Comparison of ENCODE assay signal across 16 cellular contexts in genomic region chr11:131724436-131724995, GRCh38.
DNase-seq lines count a peak whose midpoint lies in the region; TF ChIP-seq lines count a peak whose summit lies in the region.
"Had no signal": no experiment of that assay in that cellular context is flagged by ENCODE, and none has a peak within 500 bp of the region (broad histone marks: within the 10 kb centered on the region; RNA-seq: fewer than 3 reads in every experiment).

No MANE protein-coding gene starts in this region.

- H3K36me3 Mint-ChIP-seq in neural crest cell (ENCODE audit: low read depth), result no peaks in the 10 kb centered on the region
- H3K36me3 Mint-ChIP-seq in endothelial cell (ENCODE audit: low read depth, unreplicated experiment), result no peaks in the 10 kb centered on the region
- H3K36me3 Mint-ChIP-seq: CD4-positive, CD25-positive, alpha-beta regulatory T cell had no signal

- DNase-seq in NCI-H1417 (lab: John Stamatoyannopoulos, UW) (peak in 2 of 3 experiments; percentile 89 to 95), NCI-H2227 (lab: John Stamatoyannopoulos, UW; ENCODE audit: unreplicated experiment) (peak; percentile 42), cerebellum (ENCODE audit: low spot score) (peak; percentile 81), neural crest cell (ENCODE audit: low read depth, low spot score) (no peak), endothelial cell (ENCODE audit: low spot score) (no peak), HCEC 1CT (no peak)
- DNase-seq in stimulated activated CD8-positive, alpha-beta memory T cell treated with anti-CD3 and anti-CD28 coated beads, Interleukin-4, amount 100 ng/mL, for 48 hours, result no peak
- DNase-seq: CD4-positive, CD25-positive, alpha-beta regulatory T cell; GF-D8; GM23248; NCI-H1105 treated with DMSO at 0.1 percent for 48 hours; NCI-H2081 treated with DMSO at 0.1 percent for 48 hours; NCI-H226; PC-3; SW 1271 had no signal

- TF ChIP-seq CTCF in neural crest cell (conservative IDR thresholded peaks at IDR 0.05) (no peak), endothelial cell (IDR thresholded peaks at IDR 0.05; ENCODE audit: unreplicated experiment) (no peak)

- H3K27ac Mint-ChIP-seq in neural crest cell (ENCODE audit: unreplicated experiment) (peak overlapping the region; percentile 4), endothelial cell (ENCODE audit: unreplicated experiment) (no peak overlapping the region)
- H3K27ac Mint-ChIP-seq: B cell; CD4-positive, CD25-positive, alpha-beta regulatory T cell had no signal

- H3K4me3 Mint-ChIP-seq in neural crest cell, result no peak overlapping the region
- H3K4me3 Mint-ChIP-seq in endothelial cell (ENCODE audit: unreplicated experiment), result no peak overlapping the region
- H3K4me3 Mint-ChIP-seq: B cell; CD4-positive, CD25-positive, alpha-beta regulatory T cell had no signal

- H3K27me3 Mint-ChIP-seq in neural crest cell (ENCODE audit: low read depth), result no peaks in the 10 kb centered on the region
- no peaks in the 10 kb centered on the region for H3K27me3 Mint-ChIP-seq in endothelial cell (ENCODE audit: unreplicated experiment)
- H3K27me3 Mint-ChIP-seq: B cell; CD4-positive, CD25-positive, alpha-beta regulatory T cell had no signal

- H3K4me1 Mint-ChIP-seq in neural crest cell (peaks cover 28% of the 10 kb centered on the region), endothelial cell (ENCODE audit: unreplicated experiment) (no peaks in the 10 kb centered on the region)
- H3K4me1 Mint-ChIP-seq: B cell; CD4-positive, CD25-positive, alpha-beta regulatory T cell had no signal

- H3K9me3 Mint-ChIP-seq in neural crest cell (peaks cover 2% of the 10 kb centered on the region), endothelial cell (ENCODE audit: unreplicated experiment) (no peaks in the 10 kb centered on the region)

Comparison
In these comparisons a context has a peak if more than half of its experiments do, and no peak if none do; other contexts are left out.
1. DNase-seq: peak in NCI-H1417 (2 of 3), NCI-H2227 (single experiment) and cerebellum (single experiment); none in neural crest cell (single experiment), endothelial cell (single experiment), HCEC 1CT (single experiment) and stimulated activated CD8-positive, alpha-beta memory T cell treated with anti-CD3 and anti-CD28 coated beads, Interleukin-4, amount 100 ng/mL, for 48 hours (single experiment).